In the genomic region with DNA sequence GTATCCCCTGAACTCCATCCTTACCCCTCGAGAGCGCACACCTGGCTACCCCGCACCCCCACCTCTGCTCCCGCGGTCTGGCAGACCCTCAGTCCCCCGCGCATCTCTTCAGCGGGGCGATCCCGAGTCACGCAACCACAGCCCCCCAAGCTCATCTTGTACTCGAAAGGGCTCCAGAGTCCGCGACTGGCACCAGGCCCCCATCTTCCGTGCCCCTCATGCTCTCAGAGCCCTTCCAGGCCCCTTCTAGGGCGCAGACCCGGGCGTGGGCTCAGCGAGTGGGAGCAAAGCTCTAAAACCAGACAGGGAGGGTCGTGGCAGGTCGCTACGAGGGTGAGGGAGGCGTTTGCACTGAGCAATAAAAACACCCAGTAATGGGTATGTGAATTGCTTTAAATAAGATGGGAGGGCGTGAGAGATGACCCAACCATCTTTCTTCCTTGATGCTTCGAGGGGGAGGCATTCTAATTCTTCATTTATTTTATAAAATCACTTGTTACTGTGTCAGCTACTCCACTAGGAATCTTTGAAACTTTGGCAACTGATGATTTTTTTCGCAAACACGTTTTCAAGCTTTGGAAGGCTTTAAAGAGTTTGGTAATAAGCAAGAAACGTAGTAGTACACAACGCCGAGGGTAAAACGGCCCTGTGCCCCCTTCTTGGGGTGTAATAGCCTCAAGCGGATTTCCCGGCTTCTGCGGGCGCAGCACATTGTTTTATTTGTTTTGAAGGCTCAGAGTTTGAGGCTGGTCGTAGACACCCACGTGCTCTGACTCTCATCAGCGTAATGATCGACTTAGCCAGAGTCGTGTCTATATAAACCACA, we compare ENCODE assay signal across 9 cellular contexts.
A peak's percentile ranks its signal among the peaks of the same experiment; 100 is the strongest.
DNase-seq lines count a peak whose midpoint lies in the region; ATAC-seq and TF ChIP-seq lines count a peak whose summit lies in the region.
"Had no signal": no experiment of that assay in that cellular context is flagged by ENCODE, and none has a peak within 500 bp of the region (broad histone marks: within the 10 kb centered on the region; RNA-seq: fewer than 3 reads in every experiment).

No MANE protein-coding gene starts in this region.

- peak overlapping the region in 1 of 2 donors; percentile 6 for H3K27ac ChIP-seq in tibial artery
- H3K27ac ChIP-seq: 22Rv1 had no signal

- H3K27me3 Mint-ChIP-seq in nephron progenitor cell (ENCODE audit: low read depth, poor library complexity) = peaks cover 85% of the 10 kb centered on the region

- peaks cover 0 to 51% (median 34%) of the 10 kb centered on the region in 4 donors for H3K4me1 ChIP-seq in tibial artery

- H3K9me3 Mint-ChIP-seq in nephron progenitor cell = no peaks in the 10 kb centered on the region

- no peaks in the 10 kb centered on the region for H3K9me3 ChIP-seq in tibial artery

- H3K36me3 ChIP-seq in tibial artery = no peaks in the 10 kb centered on the region

- peaks cover 54% of the 10 kb centered on the region for H3K4me1 Mint-ChIP-seq in nephron progenitor cell

- H3K4me3 Mint-ChIP-seq in nephron progenitor cell = peak overlapping the region; percentile 95

- TF ChIP-seq CTCF in nephron progenitor cell (IDR thresholded peaks at IDR 0.05) (no peak), tibial artery (IDR thresholded peaks at IDR 0.05) (no peak)

- ATAC-seq in HG03196 (IDR thresholded peaks at IDR 0.05; ENCODE audit: unreplicated experiment) = no peak
- no peak for ATAC-seq in HG03457 (IDR thresholded peaks at IDR 0.05; ENCODE audit: unreplicated experiment)

- peak; percentile 37 for DNase-seq in DMS 273 (lab: John Stamatoyannopoulos, UW; ENCODE audit: unreplicated experiment)
- DNase-seq in DMS 273 treated with DMSO at 0.1 percent for 48 hours (lab: John Stamatoyannopoulos, UW) = no peak
- DNase-seq in activated CD4-positive, alpha-beta T cell treated with anti-CD3 and anti-CD28 coated beads for 4 hours = peak; percentile 56 to 59
- DNase-seq in effector CD8-positive, alpha-beta T cell (lab: John Stamatoyannopoulos, UW) = peak; percentile 7
- DNase-seq in nephron progenitor cell = peak; percentile 17
- no peak for DNase-seq in tibial artery

- H3K27ac Mint-ChIP-seq in nephron progenitor cell = no peak overlapping the region

- peak overlapping the region; percentile 52 to 59 for H3K4me3 ChIP-seq in tibial artery

- peaks cover 0 to 80% of the 10 kb centered on the region in 2 donors for H3K27me3 ChIP-seq in tibial artery

- no peaks in the 10 kb centered on the region for H3K36me3 Mint-ChIP-seq in nephron progenitor cell (ENCODE audit: low read depth)

- intact Hi-C loops in tibial artery (cut with DNase I; ENCODE audit: low total_unique reads) = loop anchor here (5.0 kb wide), 1 partner anchor 43 kb away; a partner anchor contains a TSS

Comparison
In these comparisons a context has a peak if more than half of its experiments do, and no peak if none do; other contexts are left out.
1. DNase-seq: peak in DMS 273 (single experiment), activated CD4-positive, alpha-beta T cell treated with anti-CD3 and anti-CD28 coated beads for 4 hours (2 of 2), effector CD8-positive, alpha-beta T cell (single experiment) and nephron progenitor cell (single experiment); none in DMS 273 treated with DMSO at 0.1 percent for 48 hours (single experiment) and tibial artery (0 of 2).